In genomic region chr7:41134242-41134872, GRCh38 we compare ENCODE assay signal across 9 cellular contexts.
A peak's percentile ranks its signal among the peaks of the same experiment; 100 is the strongest.
DNase-seq lines count a peak whose midpoint lies in the region; ATAC-seq lines count a peak whose summit lies in the region.
"Had no signal": no experiment of that assay in that cellular context is flagged by ENCODE, and none has a peak within 500 bp of the region (broad histone marks: within the 10 kb centered on the region; RNA-seq: fewer than 3 reads in every experiment).

No MANE protein-coding gene starts in this region.

- no peak overlapping the region for H3K4me3 Mint-ChIP-seq in activated naive CD8-positive, alpha-beta T cell treated with anti-CD3 and anti-CD28 coated beads, Interleukin-2, amount 50 U/mL, for 24 hours
- H3K4me3 Mint-ChIP-seq: activated naive CD8-positive, alpha-beta T cell had no signal

- ATAC-seq in GM18499 (IDR thresholded peaks at IDR 0.05; ENCODE audit: insufficient read depth, unreplicated experiment) = peak; percentile 82
- no peak for ATAC-seq in activated naive CD8-positive, alpha-beta T cell treated with anti-CD3 and anti-CD28 coated beads, Interleukin-2, amount 50 U/mL, for 24 hours

- H3K27me3 Mint-ChIP-seq in activated naive CD8-positive, alpha-beta T cell treated with anti-CD3 and anti-CD28 coated beads, Interleukin-2, amount 50 U/mL, for 24 hours = no peaks in the 10 kb centered on the region
- H3K27me3 Mint-ChIP-seq: activated naive CD8-positive, alpha-beta T cell had no signal

- H3K9me3 Mint-ChIP-seq in activated naive CD8-positive, alpha-beta T cell treated with anti-CD3 and anti-CD28 coated beads, Interleukin-2, amount 50 U/mL, for 24 hours = no peaks in the 10 kb centered on the region

- peak; percentile 41 for DNase-seq in HCEC 1CT
- DNase-seq in M059J (ENCODE audit: low read depth) = peak; percentile 90
- peak; percentile 76 for DNase-seq in kidney glomerular epithelial cell (lab: John Stamatoyannopoulos, UW)
- DNase-seq in activated naive CD8-positive, alpha-beta T cell treated with anti-CD3 and anti-CD28 coated beads, Interleukin-2, amount 50 U/mL, for 24 hours = no peak
- DNase-seq in iPS-NIHi7 (ENCODE audit: extremely low spot score) = no peak
- no peak for DNase-seq in substantia nigra (lab: John Stamatoyannopoulos, UW)
- no peak for DNase-seq in DMS53 (lab: John Stamatoyannopoulos, UW)

- no peaks in the 10 kb centered on the region for H3K4me1 Mint-ChIP-seq in activated naive CD8-positive, alpha-beta T cell treated with anti-CD3 and anti-CD28 coated beads, Interleukin-2, amount 50 U/mL, for 24 hours

- H3K27ac ChIP-seq in substantia nigra (ENCODE audit: low read depth, low read length, poor library complexity, severe bottlenecking) = no peak overlapping the region

- no peaks in the 10 kb centered on the region for H3K36me3 Mint-ChIP-seq in activated naive CD8-positive, alpha-beta T cell treated with anti-CD3 and anti-CD28 coated beads, Interleukin-2, amount 50 U/mL, for 24 hours (ENCODE audit: low read depth)
- H3K36me3 Mint-ChIP-seq: activated naive CD8-positive, alpha-beta T cell had no signal

- no peak overlapping the region for H3K27ac Mint-ChIP-seq in activated naive CD8-positive, alpha-beta T cell treated with anti-CD3 and anti-CD28 coated beads, Interleukin-2, amount 50 U/mL, for 24 hours
- H3K27ac Mint-ChIP-seq: activated naive CD8-positive, alpha-beta T cell had no signal

Comparison
In these comparisons a context has a peak if more than half of its experiments do, and no peak if none do; other contexts are left out.
1. DNase-seq: peak in HCEC 1CT (single experiment), M059J (single experiment) and kidney glomerular epithelial cell (single experiment); none in activated naive CD8-positive, alpha-beta T cell treated with anti-CD3 and anti-CD28 coated beads, Interleukin-2, amount 50 U/mL, for 24 hours (single experiment), iPS-NIHi7 (single experiment), substantia nigra (0 of 49) and DMS53 (single experiment).